In the genomic region with DNA sequence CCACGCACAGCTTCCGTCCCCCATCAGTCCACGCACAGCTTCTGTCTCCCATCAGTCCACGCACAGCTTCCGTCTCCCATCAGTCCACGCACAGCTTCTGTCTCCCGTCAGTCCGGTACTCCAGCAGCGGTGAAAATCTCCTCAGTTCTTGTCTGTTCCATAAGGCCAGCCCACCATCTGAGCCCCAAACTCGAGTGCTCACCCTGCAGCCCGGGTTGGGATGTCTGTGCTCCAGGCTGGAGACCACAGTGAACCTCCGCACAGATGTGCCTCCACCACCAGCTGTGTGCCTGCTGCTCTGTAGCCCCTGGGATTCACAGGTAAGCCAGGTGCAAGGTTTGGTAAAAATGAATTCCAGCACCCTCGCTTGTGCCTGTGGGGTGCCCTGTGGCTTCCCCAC, we compare ENCODE assay signal across 20 cellular contexts.
"Had no signal": no experiment of that assay in that cellular context is flagged by ENCODE, and none has a peak within 500 bp of the region (broad histone marks: within the 10 kb centered on the region; RNA-seq: fewer than 3 reads in every experiment).

No MANE protein-coding gene starts in this region.

- FAIRE-seq: frontal cortex had no signal

- H3K36me3 ChIP-seq: lower lobe of right lung, neural progenitor cell, stomach, thyroid gland, vagina had no signal

- DNase-seq: cortex of kidney; effector CD4-positive, alpha-beta T cell; hypothalamus; immature natural killer cell; islet precursor cell; left ventricle myocardium superior; lower lobe of right lung; stimulated activated CD4-positive, alpha-beta T cell treated with anti-CD3 and anti-CD28 coated beads, Interleukin-15, amount 100 ng/mL, for 24 hours; stimulated activated CD4-positive, alpha-beta T cell treated with anti-CD3 and anti-CD28 coated beads, Interleukin-2, amount 100 ng/mL, for 48 hours; stimulated activated naive CD4-positive, alpha-beta T cell; stomach; thyroid gland; trophoblast cell had no signal

- H3K9ac ChIP-seq: neural progenitor cell had no signal

- H3K27ac Mint-ChIP-seq: immature natural killer cell, nephron, neural progenitor cell had no signal

- H3K4me2 ChIP-seq: neural progenitor cell had no signal

- H3K9me3 Mint-ChIP-seq: neural progenitor cell had no signal

- H3K9me3 ChIP-seq: lower lobe of right lung, psoas muscle, stomach, thyroid gland, vagina had no signal

- H3K36me3 Mint-ChIP-seq: immature natural killer cell, neural progenitor cell had no signal

- H3K27ac ChIP-seq: lower lobe of right lung, neural progenitor cell, psoas muscle, skin epidermis, stomach, thyroid gland, vagina had no signal

- H2AFZ ChIP-seq: neural progenitor cell had no signal

- H3K27me3 ChIP-seq: neural progenitor cell, thyroid gland, vagina had no signal

- H3K4me3 ChIP-seq: lower lobe of right lung, neural progenitor cell, psoas muscle, skin epidermis, stomach, thyroid gland, vagina had no signal

- ATAC-seq: left ventricle myocardium superior, lower lobe of right lung, psoas muscle, right cardiac atrium had no signal

- H3K4me1 Mint-ChIP-seq: immature natural killer cell, nephron had no signal

- H3K4me1 ChIP-seq: lower lobe of right lung, neural progenitor cell, psoas muscle, stomach, thyroid gland, vagina had no signal

- H3K4me3 Mint-ChIP-seq: immature natural killer cell, nephron, neural progenitor cell had no signal
